In the genomic region with DNA sequence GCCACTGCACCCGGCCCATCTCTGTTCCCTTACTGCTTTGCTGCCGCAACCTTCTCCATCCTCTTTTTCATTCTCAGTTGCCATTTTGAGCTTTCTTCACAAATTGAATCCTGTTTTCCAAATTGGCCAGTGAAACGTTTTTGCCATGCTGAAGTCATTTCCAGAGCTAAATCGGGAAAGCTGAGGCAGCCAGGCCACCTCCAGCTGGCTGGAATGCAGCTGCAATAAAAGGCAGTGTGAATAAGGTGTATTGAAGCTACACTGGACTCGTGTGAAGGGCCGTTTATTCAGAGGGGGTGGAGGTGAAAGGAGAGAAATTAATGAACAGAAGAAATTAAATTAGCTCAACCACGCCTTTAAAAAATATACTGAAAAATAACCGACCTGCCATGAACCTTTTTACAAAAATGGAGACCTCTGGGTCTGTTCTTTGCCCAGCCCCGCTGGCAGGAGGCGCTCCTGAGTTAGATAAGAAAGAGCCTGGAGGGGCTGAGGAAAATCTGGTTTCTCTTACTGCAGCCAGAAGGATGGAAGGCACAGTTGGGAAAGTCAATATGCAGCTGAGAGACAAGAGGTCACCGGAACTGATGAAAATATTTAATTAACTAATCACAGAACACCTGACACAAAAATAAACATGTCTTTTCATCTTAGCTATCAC, we compare ENCODE assay signal across 13 cellular contexts.
A peak's percentile ranks its signal among the peaks of the same experiment; 100 is the strongest.
DNase-seq lines count a peak whose midpoint lies in the region; ATAC-seq and TF ChIP-seq lines count a peak whose summit lies in the region.
"Had no signal": no experiment of that assay in that cellular context is flagged by ENCODE, and none has a peak within 500 bp of the region (broad histone marks: within the 10 kb centered on the region; RNA-seq: fewer than 3 reads in every experiment).

No MANE protein-coding gene starts in this region.

- peak overlapping the region; percentile 2 for H2AFZ ChIP-seq in neural progenitor cell (replicated peaks)

- no peak overlapping the region for H3K27ac ChIP-seq in neural progenitor cell
- H3K27ac ChIP-seq: heart left ventricle, lower lobe of right lung had no signal

- no peak overlapping the region for H3K4me2 ChIP-seq in neural progenitor cell

- H3K4me3 Mint-ChIP-seq in neural progenitor cell: no peak overlapping the region
- H3K4me3 Mint-ChIP-seq: activated CD4-positive, alpha-beta T cell treated with anti-CD3 and anti-CD28 coated beads for 36 hours had no signal

- no peaks in the 10 kb centered on the region for H3K9me3 ChIP-seq in neural progenitor cell (ENCODE audit: low read depth)
- H3K9me3 ChIP-seq: heart left ventricle, lower lobe of right lung had no signal

- H3F3A ChIP-seq in neural progenitor cell (ENCODE audit: low read depth): no peaks in the 10 kb centered on the region

- H3K79me2 ChIP-seq in neural progenitor cell (ENCODE audit: low read depth): no peaks in the 10 kb centered on the region

- H3K9me3 Mint-ChIP-seq in neural progenitor cell: no peaks in the 10 kb centered on the region

- H3K4me1 Mint-ChIP-seq in neural progenitor cell: no peaks in the 10 kb centered on the region

- H3K27ac Mint-ChIP-seq in neural progenitor cell: no peak overlapping the region
- H3K27ac Mint-ChIP-seq: activated CD4-positive, alpha-beta T cell treated with anti-CD3 and anti-CD28 coated beads for 36 hours had no signal

- peaks cover 2% of the 10 kb centered on the region for H3K27me3 Mint-ChIP-seq in neural progenitor cell (ENCODE audit: insufficient read depth, low read depth)
- H3K27me3 Mint-ChIP-seq: activated CD4-positive, alpha-beta T cell treated with anti-CD3 and anti-CD28 coated beads for 36 hours had no signal

- no peak overlapping the region for H3K4me3 ChIP-seq in neural progenitor cell
- H3K4me3 ChIP-seq: heart left ventricle, lower lobe of right lung had no signal

- no peaks in the 10 kb centered on the region for H3K27me3 ChIP-seq in neural progenitor cell
- H3K27me3 ChIP-seq: heart left ventricle had no signal

- peak; percentile 70 for TF ChIP-seq CTCF in neural progenitor cell (IDR thresholded peaks at IDR 0.05)

- H3K4me1 ChIP-seq in neural progenitor cell: no peaks in the 10 kb centered on the region
- H3K4me1 ChIP-seq: heart left ventricle, lower lobe of right lung had no signal

- no peak for ATAC-seq in HG03520 (IDR thresholded peaks at IDR 0.05; ENCODE audit: unreplicated experiment)
- ATAC-seq: activated CD4-positive, alpha-beta T cell treated with anti-CD3 and anti-CD28 coated beads for 36 hours; lower lobe of right lung had no signal

- H3K36me3 Mint-ChIP-seq in neural progenitor cell: no peaks in the 10 kb centered on the region

- no peaks in the 10 kb centered on the region for H4K20me1 ChIP-seq in neural progenitor cell (ENCODE audit: low read depth)

- H3K9ac ChIP-seq in neural progenitor cell: no peak overlapping the region

- H3K36me3 ChIP-seq in neural progenitor cell: no peaks in the 10 kb centered on the region
- H3K36me3 ChIP-seq: heart left ventricle, lower lobe of right lung had no signal

- DNase-seq in ELR (ENCODE audit: low read depth): peak; percentile 20
- DNase-seq in NCI-H146 treated with DMSO at 0.1 percent for 48 hours (lab: John Stamatoyannopoulos, UW; ENCODE audit: unreplicated experiment): peak; percentile 39
- DNase-seq in dermis blood vessel endothelial cell: peak; percentile 17
- DNase-seq in neural progenitor cell (ENCODE audit: low spot score): peak; percentile 63
- no peak for DNase-seq in NCI-H2029 (lab: John Stamatoyannopoulos, UW)
- DNase-seq in NCI-H526 treated with DMSO at 0.1 percent for 48 hours (lab: John Stamatoyannopoulos, UW): no peak
- no peak for DNase-seq in kidney tubule cell (ENCODE audit: low spot score)
- DNase-seq: activated CD4-positive, alpha-beta T cell treated with anti-CD3 and anti-CD28 coated beads for 36 hours; activated T-cell treated with anti-CD3 and anti-CD28 coated beads, Interleukin-2, amount 50 U/mL, for 48 hours; effector memory CD4-positive, alpha-beta T cell; heart left ventricle; lower lobe of right lung had no signal

Comparison
In these comparisons a context has a peak if more than half of its experiments do, and no peak if none do; other contexts are left out.
1. DNase-seq: peak in ELR (single experiment), NCI-H146 treated with DMSO at 0.1 percent for 48 hours (single experiment), dermis blood vessel endothelial cell (single experiment) and neural progenitor cell (single experiment); none in NCI-H2029 (single experiment), NCI-H526 treated with DMSO at 0.1 percent for 48 hours (single experiment) and kidney tubule cell (single experiment).